9 cellular contexts compared by ENCODE assay signal in genomic region chr13:39942177-39942900, GRCh38.
A peak's percentile ranks its signal among the peaks of the same experiment; 100 is the strongest.
DNase-seq lines count a peak whose midpoint lies in the region; ATAC-seq lines count a peak whose summit lies in the region.
"Had no signal": no experiment of that assay in that cellular context is flagged by ENCODE, and none has a peak within 500 bp of the region (broad histone marks: within the 10 kb centered on the region; RNA-seq: fewer than 3 reads in every experiment).

No MANE protein-coding gene starts in this region.

- peaks cover 8% of the 10 kb centered on the region for H3K4me1 ChIP-seq in HAP-1

- H3K27me3 ChIP-seq in HAP-1 (ENCODE audit: low read depth): no peaks in the 10 kb centered on the region

- H3K4me3 ChIP-seq in HAP-1: no peak overlapping the region

- no peak overlapping the region for H3K27ac Mint-ChIP-seq in memory B cell
- H3K27ac Mint-ChIP-seq in activated CD4-positive, alpha-beta memory T cell treated with anti-CD3 and anti-CD28 coated beads for 36 hours: no peak overlapping the region
- H3K27ac Mint-ChIP-seq: T-helper 2 cell treated with Interferon-gamma antibody and Interleukin-4, amounts not matched to agents 5 μg/mL and 100 μg/mL, for 36 hours had no signal

- POLR2A ChIA-PET in activated CD4-positive, alpha-beta memory T cell treated with anti-CD3 and anti-CD28 coated beads for 36 hours (lab: Charles Lee): interaction anchor here (0.7 kb wide), 1 partner anchor 740 kb away, joined by 3 read pairs; no protein-coding TSS in a partner anchor

- H3K36me3 Mint-ChIP-seq in memory B cell: no peaks in the 10 kb centered on the region
- no peaks in the 10 kb centered on the region for H3K36me3 Mint-ChIP-seq in activated CD4-positive, alpha-beta memory T cell treated with anti-CD3 and anti-CD28 coated beads for 36 hours

- no peaks in the 10 kb centered on the region for H3K9me3 Mint-ChIP-seq in memory B cell
- H3K9me3 Mint-ChIP-seq in activated CD4-positive, alpha-beta memory T cell treated with anti-CD3 and anti-CD28 coated beads for 36 hours: no peaks in the 10 kb centered on the region
- H3K9me3 Mint-ChIP-seq: T-helper 2 cell treated with Interferon-gamma antibody and Interleukin-4, amounts not matched to agents 5 μg/mL and 100 μg/mL, for 36 hours had no signal

- no peak for DNase-seq in memory B cell (ENCODE audit: low spot score in 2 of 2)
- no peak for DNase-seq in COLO829 (ENCODE audit: low spot score)
- no peak for DNase-seq in activated CD4-positive, alpha-beta memory T cell treated with anti-CD3 and anti-CD28 coated beads for 36 hours
- no peak for DNase-seq in HAP-1 (ENCODE audit: low spot score in 2 of 2)
- DNase-seq in MV-4-11 (lab: John Stamatoyannopoulos, UW): no peak

- intact Hi-C loops in activated CD4-positive, alpha-beta memory T cell treated with anti-CD3 and anti-CD28 coated beads for 36 hours (cut with micrococcal nuclease): loop anchor here (2.0 kb wide), 3 partner anchors 166 to 740 kb away; no protein-coding TSS in a partner anchor

- H3K4me1 Mint-ChIP-seq in memory B cell: peaks cover 3% of the 10 kb centered on the region
- H3K4me1 Mint-ChIP-seq in activated CD4-positive, alpha-beta memory T cell treated with anti-CD3 and anti-CD28 coated beads for 36 hours (ENCODE audit: low read depth): peaks cover 6% of the 10 kb centered on the region

- in situ Hi-C loops in HAP-1 (cut with MboI; ENCODE audit: low sequenced_read_pairs): loop anchor here (25.0 kb wide), 1 partner anchor 745 kb away; no protein-coding TSS in a partner anchor

- H3K4me3 Mint-ChIP-seq in memory B cell: no peak overlapping the region
- no peak overlapping the region for H3K4me3 Mint-ChIP-seq in activated CD4-positive, alpha-beta memory T cell treated with anti-CD3 and anti-CD28 coated beads for 36 hours
- H3K4me3 Mint-ChIP-seq: T-helper 2 cell treated with Interferon-gamma antibody and Interleukin-4, amounts not matched to agents 5 μg/mL and 100 μg/mL, for 36 hours had no signal

- H3K27me3 Mint-ChIP-seq in memory B cell: peaks cover 2% of the 10 kb centered on the region
- no peaks in the 10 kb centered on the region for H3K27me3 Mint-ChIP-seq in activated CD4-positive, alpha-beta memory T cell treated with anti-CD3 and anti-CD28 coated beads for 36 hours

- no peaks in the 10 kb centered on the region for H3K36me3 ChIP-seq in HAP-1 (replicated peaks)

- peak; percentile 12 for ATAC-seq in GM18858 (IDR thresholded peaks at IDR 0.05; ENCODE audit: unreplicated experiment)
- peak; percentile 18 for ATAC-seq in GM21515 (IDR thresholded peaks at IDR 0.05; ENCODE audit: unreplicated experiment)
- peak; percentile 17 for ATAC-seq in HG03280 (IDR thresholded peaks at IDR 0.05; ENCODE audit: unreplicated experiment)
- ATAC-seq in memory B cell (ENCODE audit: low read depth): peak; percentile 16

- CTCF ChIA-PET in activated CD4-positive, alpha-beta memory T cell treated with anti-CD3 and anti-CD28 coated beads for 36 hours (lab: Charles Lee): interaction anchor here (0.6 to 3.2 kb wide), 58 partner anchors 9 to 885 kb away, joined by 3 to 32 read pairs (median 4); no protein-coding TSS in a partner anchor

- no peaks in the 10 kb centered on the region; the same call in 1 of the 2 replicates for H3K9me3 ChIP-seq in HAP-1
